Comparison of ENCODE assay signal across 2 cellular contexts in genomic region chr12:4308334-4308960, GRCh38.
TF ChIP-seq lines count a peak whose summit lies in the region.

No MANE protein-coding gene starts in this region.

TF ChIP-seq in A549, 52 proteins besides CTCF, POLR2A, EP300 and RAD21:
- no peak for TF ChIP-seq BHLHE40 (IDR thresholded peaks at IDR 0.05; ENCODE audit: low read depth, low read length)
- no peak for TF ChIP-seq RCOR1 (IDR thresholded peaks at IDR 0.05; ENCODE audit: low read depth, low read length)
- TF ChIP-seq REST (IDR thresholded peaks at IDR 0.05): no peak
- no peak for TF ChIP-seq HDAC2 (IDR thresholded peaks at IDR 0.05)
- no peak for TF ChIP-seq CBX8 (IDR thresholded peaks at IDR 0.05)
- TF ChIP-seq MAX (IDR thresholded peaks at IDR 0.05): no peak
- TF ChIP-seq, protein P1, sequence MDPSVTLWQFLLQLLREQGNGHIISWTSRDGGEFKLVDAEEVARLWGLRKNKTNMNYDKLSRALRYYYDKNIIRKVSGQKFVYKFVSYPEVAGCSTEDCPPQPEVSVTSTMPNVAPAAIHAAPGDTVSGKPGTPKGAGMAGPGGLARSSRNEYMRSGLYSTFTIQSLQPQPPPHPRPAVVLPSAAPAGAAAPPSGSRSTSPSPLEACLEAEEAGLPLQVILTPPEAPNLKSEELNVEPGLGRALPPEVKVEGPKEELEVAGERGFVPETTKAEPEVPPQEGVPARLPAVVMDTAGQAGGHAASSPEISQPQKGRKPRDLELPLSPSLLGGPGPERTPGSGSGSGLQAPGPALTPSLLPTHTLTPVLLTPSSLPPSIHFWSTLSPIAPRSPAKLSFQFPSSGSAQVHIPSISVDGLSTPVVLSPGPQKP (IDR thresholded peaks at IDR 0.05; ENCODE audit: low read depth, low read length): no peak
- no peak for TF ChIP-seq TP53 (CRISPR knock-in tag; IDR thresholded peaks at IDR 0.05)
- TF ChIP-seq, protein P2, sequence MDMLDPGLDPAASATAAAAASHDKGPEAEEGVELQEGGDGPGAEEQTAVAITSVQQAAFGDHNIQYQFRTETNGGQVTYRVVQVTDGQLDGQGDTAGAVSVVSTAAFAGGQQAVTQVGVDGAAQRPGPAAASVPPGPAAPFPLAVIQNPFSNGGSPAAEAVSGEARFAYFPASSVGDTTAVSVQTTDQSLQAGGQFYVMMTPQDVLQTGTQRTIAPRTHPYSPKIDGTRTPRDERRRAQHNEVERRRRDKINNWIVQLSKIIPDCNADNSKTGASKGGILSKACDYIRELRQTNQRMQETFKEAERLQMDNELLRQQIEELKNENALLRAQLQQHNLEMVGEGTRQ (IDR thresholded peaks at IDR 0.05): no peak
- TF ChIP-seq, protein P3, sequence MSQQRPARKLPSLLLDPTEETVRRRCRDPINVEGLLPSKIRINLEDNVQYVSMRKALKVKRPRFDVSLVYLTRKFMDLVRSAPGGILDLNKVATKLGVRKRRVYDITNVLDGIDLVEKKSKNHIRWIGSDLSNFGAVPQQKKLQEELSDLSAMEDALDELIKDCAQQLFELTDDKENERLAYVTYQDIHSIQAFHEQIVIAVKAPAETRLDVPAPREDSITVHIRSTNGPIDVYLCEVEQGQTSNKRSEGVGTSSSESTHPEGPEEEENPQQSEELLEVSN (IDR thresholded peaks at IDR 0.05; ENCODE audit: borderline replicate concordance, low read depth): no peak
- no peak for TF ChIP-seq CHD2 (IDR thresholded peaks at IDR 0.05; ENCODE audit: low read length, partially characterized antibody)
- no peak for TF ChIP-seq ZC3H11A (IDR thresholded peaks at IDR 0.05)
- TF ChIP-seq, protein P4, sequence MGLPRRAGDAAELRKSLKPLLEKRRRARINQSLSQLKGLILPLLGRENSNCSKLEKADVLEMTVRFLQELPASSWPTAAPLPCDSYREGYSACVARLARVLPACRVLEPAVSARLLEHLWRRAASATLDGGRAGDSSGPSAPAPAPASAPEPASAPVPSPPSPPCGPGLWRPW (IDR thresholded peaks at IDR 0.05): no peak
- TF ChIP-seq HEYL (CRISPR knock-in tag; IDR thresholded peaks at IDR 0.05): no peak
- no peak for TF ChIP-seq RARB (CRISPR knock-in tag; IDR thresholded peaks at IDR 0.05)
- no peak for TF ChIP-seq HOXA7 (CRISPR knock-in tag; IDR thresholded peaks at IDR 0.05)
TF ChIP-seq in A549: peak in this region for 0.

TF ChIP-seq in HCT116, 20 proteins besides CTCF, POLR2A, EP300 and RAD21:
- no peak for TF ChIP-seq ZFX (IDR thresholded peaks at IDR 0.05)
